8 cellular contexts compared by ENCODE assay signal in genomic region chr21:33642027-33642895, GRCh38. TPM values are rescaled to one million over a fixed set of nuclear protein-coding genes. Genes with fewer than 3 reads are reported as not detected.
DNase-seq lines count a peak whose midpoint lies in the region; ATAC-seq and TF ChIP-seq lines count a peak whose summit lies in the region.

Gene ITSN1 (plus strand): TSS chr21:33642501. CDS start chr21:33718829, 76,328 bp downstream.

- peaks cover 10 to 21% of the 10 kb centered on the region in 2 donors for H3K4me1 Mint-ChIP-seq in natural killer cell treated with Interleukin-12 subunit alpha and Interleukin-12 subunit beta and Interleukin-15 and Interleukin-18, amount 100 ng/mL, for 72 hours (ENCODE audit: low read depth in 2 of 2)

- peak within 1 kb of the TSS; percentile 62 for H3K27ac ChIP-seq in RWPE2 (ENCODE audit: poor library complexity, severe bottlenecking)

- H3K27me3 ChIP-seq in H7 (ENCODE audit: control insufficient read depth, insufficient read depth, low read length): no peaks in the 10 kb centered on the region
- no peaks in the 10 kb centered on the region for H3K27me3 ChIP-seq in Loucy (ENCODE audit: insufficient read depth, low read length, poor library complexity, severe bottlenecking)
- H3K27me3 ChIP-seq in RWPE2 (ENCODE audit: insufficient read depth, poor library complexity, severe bottlenecking): no peaks in the 10 kb centered on the region

- peaks cover 7 to 20% of the 10 kb centered on the region in 2 donors for H3K27me3 Mint-ChIP-seq in natural killer cell treated with Interleukin-12 subunit alpha and Interleukin-12 subunit beta and Interleukin-15 and Interleukin-18, amount 100 ng/mL, for 72 hours

- peaks cover 31% of the 10 kb centered on the region for H3K4me1 ChIP-seq in Loucy (ENCODE audit: insufficient read depth, low read length, poor library complexity, severe bottlenecking)
- peaks cover 23% of the 10 kb centered on the region for H3K4me1 ChIP-seq in RWPE2 (ENCODE audit: insufficient read depth, poor library complexity, severe bottlenecking)

- H3K9ac ChIP-seq in Loucy (ENCODE audit: low read depth, low read length, poor library complexity, severe bottlenecking): peak within 1 kb of the TSS; percentile 76

- H2AFZ ChIP-seq in Loucy (ENCODE audit: low read length): peak within 1 kb of the TSS; percentile 82

- DNase-seq in Daoy (ENCODE audit: low read depth): peak; percentile 100
- peak; percentile 96 for DNase-seq in H7
- peak; percentile 99 for DNase-seq in RWPE2 (ENCODE audit: low spot score)
- DNase-seq in activated effector memory CD4-positive, alpha-beta T cell treated with anti-CD3 and anti-CD28 coated beads, Interleukin-2, amount 50 U/mL, for 16 hours: peak; percentile 100
- DNase-seq in fibroblast of pulmonary artery (ENCODE audit: low read depth): peak; percentile 100
- peak; percentile 99 for DNase-seq in natural killer cell treated with Interleukin-12 subunit alpha and Interleukin-12 subunit beta and Interleukin-15 and Interleukin-18, amount 100 ng/mL, for 72 hours (ENCODE audit: low spot score)
- peak; percentile 99 for DNase-seq in stimulated activated naive CD4-positive, alpha-beta T cell treated with Interleukin-2 at 50 U/mL for 16 hours (lab: John Stamatoyannopoulos, UW)

- H4K20me1 ChIP-seq in Loucy (ENCODE audit: insufficient read depth, low read length, poor library complexity, severe bottlenecking): peaks cover 14% of the 10 kb centered on the region

- peaks cover 63% of the 10 kb centered on the region for H3K79me2 ChIP-seq in Loucy (ENCODE audit: insufficient read depth, low read length)

- H3K36me3 ChIP-seq in H7 (replicated peaks; ENCODE audit: control insufficient read depth, insufficient read depth, low read length) (no peaks in the 10 kb centered on the region), Loucy (ENCODE audit: insufficient read depth, low read length) (no peaks in the 10 kb centered on the region), RWPE2 (ENCODE audit: low read depth) (no peaks in the 10 kb centered on the region)

- H3K4me3 ChIP-seq in H7 (ENCODE audit: insufficient read depth, low read depth, low read length) (peak within 1 kb of the TSS; percentile 83), Loucy (ENCODE audit: low read length, poor library complexity, severe bottlenecking) (peak within 1 kb of the TSS; percentile 75), RWPE2 (ENCODE audit: severe bottlenecking) (peak within 1 kb of the TSS; percentile 75), fibroblast of pulmonary artery (replicated peaks; ENCODE audit: low read depth, low read length) (peak within 1 kb of the TSS; percentile 80)

- TF ChIP-seq CTCF in Loucy (conservative IDR thresholded peaks at IDR 0.05; ENCODE audit: low read length) (no peak), RWPE2 (IDR thresholded peaks at IDR 0.05; ENCODE audit: poor library complexity, severe bottlenecking) (no peak), fibroblast of pulmonary artery (IDR thresholded peaks at IDR 0.05; ENCODE audit: low read length, missing control alignments) (no peak)

- H3F3A ChIP-seq in Loucy (ENCODE audit: low read depth): no peaks in the 10 kb centered on the region

- H3K9me2 ChIP-seq in Loucy (replicated peaks; ENCODE audit: low read depth, low read length): no peaks in the 10 kb centered on the region

- H3K36me3 Mint-ChIP-seq in natural killer cell treated with Interleukin-12 subunit alpha and Interleukin-12 subunit beta and Interleukin-15 and Interleukin-18, amount 100 ng/mL, for 72 hours: no peaks in the 10 kb centered on the region

- no peaks in the 10 kb centered on the region for H3K9me3 ChIP-seq in Loucy (ENCODE audit: insufficient read depth, low read depth, low read length)
- H3K9me3 ChIP-seq in RWPE2 (ENCODE audit: severe bottlenecking): no peaks in the 10 kb centered on the region

- peak within 1 kb of the TSS; percentile 80 to 82 for H3K27ac Mint-ChIP-seq in natural killer cell treated with Interleukin-12 subunit alpha and Interleukin-12 subunit beta and Interleukin-15 and Interleukin-18, amount 100 ng/mL, for 72 hours

- H3K4me3 Mint-ChIP-seq in natural killer cell treated with Interleukin-12 subunit alpha and Interleukin-12 subunit beta and Interleukin-15 and Interleukin-18, amount 100 ng/mL, for 72 hours: peak within 1 kb of the TSS; percentile 88

- ATAC-seq in RWPE2 (ENCODE audit: low read depth): peak; percentile 78
- peak; percentile 94 to 95 for ATAC-seq in natural killer cell treated with Interleukin-12 subunit alpha and Interleukin-12 subunit beta and Interleukin-15 and Interleukin-18, amount 100 ng/mL, for 72 hours

- H3K4me2 ChIP-seq in Loucy (ENCODE audit: low read depth, low read length, poor library complexity, severe bottlenecking): peak within 1 kb of the TSS; percentile 86

- H3K9me3 Mint-ChIP-seq in natural killer cell treated with Interleukin-12 subunit alpha and Interleukin-12 subunit beta and Interleukin-15 and Interleukin-18, amount 100 ng/mL, for 72 hours: no peaks in the 10 kb centered on the region

RNA-seq across cellular contexts. Expression of gene ITSN1, which starts in this region (rescaled TPM):
- 18.3 and 25.7 TPM in 2 replicates for total RNA-seq in Daoy (2014; rRNA removed; shearing (Covaris generic))
- total RNA-seq in H7 (2014; rRNA removed; shearing (Covaris generic)): 44.3 and 88.6 TPM in 2 replicates
- total RNA-seq in natural killer cell treated with Interleukin-12 subunit alpha and Interleukin-12 subunit beta and Interleukin-15 and Interleukin-18, amount 100 ng/mL, for 72 hours: 1 to 10 TPM; 4.0 to 8.1 TPM

Comparison
In these comparisons a context has a peak if more than half of its experiments do, and no peak if none do; other contexts are left out.
1. Peak in every context shown above with its lines: DNase-seq, ATAC-seq, H3K4me3 ChIP-seq and H3K27ac ChIP-seq.